ENCODE assay signal across 16 cellular contexts in genomic region chr16:81699596-81699995, GRCh38.
DNase-seq lines count a peak whose midpoint lies in the region; ATAC-seq, FAIRE-seq and TF ChIP-seq lines count a peak whose summit lies in the region.
"Had no signal": no experiment of that assay in that cellular context is flagged by ENCODE, and none has a peak within 500 bp of the region (broad histone marks: within the 10 kb centered on the region; RNA-seq: fewer than 3 reads in every experiment).

No MANE protein-coding gene starts in this region.

- H3K9me3 Mint-ChIP-seq in WTC11 (no peaks in the 10 kb centered on the region), type B pancreatic cell (no peaks in the 10 kb centered on the region)

- H3K27me3 ChIP-seq in HepG2 (ENCODE audit: control insufficient read depth in 1 of 2, insufficient read depth in 2 of 2, low read length in 2 of 2), result no peaks in the 10 kb centered on the region

- ATAC-seq in Right ventricle myocardium superior (ENCODE audit: poor library complexity) (no peak), Right ventricle myocardium inferior (no peak), WTC11 (no peak), HepG2 (no peak)
- ATAC-seq: A549 had no signal

- H3K9me3 ChIP-seq in HepG2 (ENCODE audit: low read length), result no peaks in the 10 kb centered on the region
- H3K9me3 ChIP-seq: A549 had no signal

- no peak overlapping the region for H3K27ac ChIP-seq in HepG2 (ENCODE audit: extremely low read length, insufficient read depth, low read length)
- H3K27ac ChIP-seq: KMS-11 had no signal

- peak in 1 of 2 experiments; percentile 36; a peak in 1 of 4 replicates for TF ChIP-seq POLR2A in HepG2 (IDR thresholded peaks at IDR 0.05; ENCODE audit: insufficient read depth in 1 of 2, low read depth in 2 of 2, low read length in 2 of 2)

- BruUV-seq in HepG2 (replicated peaks; lab: Mats Ljungman, UMichigan), result no TSS peak

- intact Hi-C loops in Right ventricle myocardium superior (cut with DNase I) (no loop called here), Right ventricle myocardium inferior (cut with DNase I) (loop anchor here (5.0 kb wide), 1 partner anchor 297 kb away; no protein-coding TSS in a partner anchor), HepG2 (cut with micrococcal nuclease; ENCODE audit: unreplicated experiment) (no loop called here)

- H3K27ac Mint-ChIP-seq in WTC11 (peak overlapping the region; percentile 32), type B pancreatic cell (peak overlapping the region; percentile 43)

- H3K36me3 ChIP-seq in HepG2 (replicated peaks in 1 of 2; ENCODE audit: control insufficient read depth in 1 of 2, insufficient read depth in 2 of 2, low read length in 2 of 2), result peaks cover 55 to 89% of the 10 kb centered on the region in 2 experiments

- H3K4me1 ChIP-seq in HepG2 (ENCODE audit: insufficient read depth, low read length), result no peaks in the 10 kb centered on the region

- H3K27me3 Mint-ChIP-seq in WTC11 (ENCODE audit: low read depth) (no peaks in the 10 kb centered on the region), type B pancreatic cell (no peaks in the 10 kb centered on the region)

- no peak for FAIRE-seq in HepG2 (lab: Jason Lieb, UNC)
- FAIRE-seq: A549 had no signal

- H4K20me1 ChIP-seq in HepG2 (ENCODE audit: insufficient read depth, low read length), result no peaks in the 10 kb centered on the region; the same call in 1 of the 2 replicates

- CTCF ChIA-PET in WTC11 (lab: Charles Lee), result interaction anchor here (1.0 kb wide), 1 partner anchor 334 kb away, joined by 3 read pairs; no protein-coding TSS in a partner anchor
- CTCF ChIA-PET in HepG2 (lab: Yijun Ruan, JAX; ENCODE audit: low intra/inter-chr PET ratio, low total read pairs), result no interaction called here

- H3K9ac ChIP-seq in HepG2 (ENCODE audit: insufficient read depth, low read depth, low read length), result no peak overlapping the region
- H3K9ac ChIP-seq: KMS-11 had no signal

- TF ChIP-seq CTCF in WTC11 (IDR thresholded peaks at IDR 0.05) (no peak), HepG2 (CRISPR knock-in tag; IDR thresholded peaks at IDR 0.05) (no peak), type B pancreatic cell (conservative IDR thresholded peaks at IDR 0.05) (no peak)

- in situ Hi-C loops in HepG2 (cut with HindIII; ENCODE audit: extremely low pct_ligation_motif_present, low pct_unique_long_range_greater_than_20kb), result no loop called here

- H3K36me3 Mint-ChIP-seq in WTC11 (peaks cover 29% of the 10 kb centered on the region), type B pancreatic cell (peaks cover 20% of the 10 kb centered on the region)

- POLR2A ChIA-PET in WTC11 (lab: Charles Lee), result no interaction called here
- POLR2A ChIA-PET in HepG2 (lab: Yijun Ruan, JAX), result no interaction called here

- TF ChIP-seq EP300 in HepG2 (IDR thresholded peaks at IDR 0.05; ENCODE audit: low read depth in 2 of 2, low read length in 2 of 2) (no peak), HepG2 (CRISPR knock-in tag; IDR thresholded peaks at IDR 0.05; ENCODE audit: borderline replicate concordance) (no peak)

- 94% methylated on average over 7 of the region's 10 CpGs for WGBS in HepG2 (ENCODE audit: low lambda C conversion rate)

- H3K4me1 Mint-ChIP-seq in WTC11 (no peaks in the 10 kb centered on the region), type B pancreatic cell (ENCODE audit: unreplicated experiment) (peaks cover 11% of the 10 kb centered on the region)
- H3K4me1 Mint-ChIP-seq: CD14-positive monocyte had no signal

- no peak overlapping the region for H3K4me2 ChIP-seq in HepG2 (ENCODE audit: low read depth, low read length)
- H3K4me2 ChIP-seq: A549, KMS-11 had no signal

- no peaks in the 10 kb centered on the region for H3K79me2 ChIP-seq in HepG2 (ENCODE audit: insufficient read depth, low read length)

- H3K4me3 Mint-ChIP-seq in WTC11 (no peak overlapping the region), type B pancreatic cell (no peak overlapping the region)
- H3K4me3 Mint-ChIP-seq: CD14-positive monocyte had no signal

- DNase-seq in Right ventricle myocardium superior, result peak; percentile 20
- DNase-seq in Right ventricle myocardium inferior (ENCODE audit: missing footprints), result no peak
- DNase-seq in WTC11 (ENCODE audit: low spot score), result no peak
- DNase-seq in HepG2 (ENCODE audit: low spot score), result no peak
- no peak for DNase-seq in type B pancreatic cell (ENCODE audit: extremely low spot score, unreplicated experiment)
- DNase-seq in hypothalamus (lab: John Stamatoyannopoulos, UW), result no peak
- DNase-seq in GOT3 (lab: John Stamatoyannopoulos, UW), result no peak
- DNase-seq in SKM-1 treated with dmso at 0.1 percent for 144 hours (lab: John Stamatoyannopoulos, UW; ENCODE audit: unreplicated experiment), result no peak
- DNase-seq: NCI-H1436, NCI-H2029, NCI-H2171, NCI-H510A, NCI-H82 had no signal

- no peak overlapping the region for H3K4me3 ChIP-seq in HepG2 (replicated peaks in 1 of 3; ENCODE audit: insufficient read depth in 1 of 3, low read depth in 2 of 3, low read length in 3 of 3)
- H3K4me3 ChIP-seq: A549 had no signal

- no peak for TF ChIP-seq RAD21 in HepG2 (CRISPR knock-in tag; IDR thresholded peaks at IDR 0.05)

- H2AFZ ChIP-seq in HepG2 (ENCODE audit: low read length), result no peak overlapping the region

TF ChIP-seq in WTC11, 78 proteins besides CTCF, POLR2A, EP300 and RAD21 (continues in another document):
- TF ChIP-seq NFE2L1 (CRISPR knock-in tag; IDR thresholded peaks at IDR 0.05) (no peak), CBFB (CRISPR knock-in tag; IDR thresholded peaks at IDR 0.05; ENCODE audit: low read depth) (no peak), ELF4 (CRISPR knock-in tag; IDR thresholded peaks at IDR 0.05; ENCODE audit: low read depth) (no peak), ZBTB21 (CRISPR knock-in tag; IDR thresholded peaks at IDR 0.05; ENCODE audit: borderline replicate concordance) (no peak), SMAD4 (CRISPR knock-in tag; IDR thresholded peaks at IDR 0.05) (no peak), GABPB1 (CRISPR knock-in tag; IDR thresholded peaks at IDR 0.05) (no peak), ZNF138 (CRISPR knock-in tag; conservative IDR thresholded peaks at IDR 0.05) (no peak), ZNF263 (CRISPR knock-in tag; IDR thresholded peaks at IDR 0.05; ENCODE audit: low read depth) (no peak), FOXK1 (CRISPR knock-in tag; IDR thresholded peaks at IDR 0.05) (no peak), ZNF425 (CRISPR knock-in tag; conservative IDR thresholded peaks at IDR 0.05) (no peak), ZNF317 (CRISPR knock-in tag; IDR thresholded peaks at IDR 0.05; ENCODE audit: borderline replicate concordance, low read depth) (no peak), MXD4 (CRISPR knock-in tag; IDR thresholded peaks at IDR 0.05; ENCODE audit: borderline replicate concordance) (no peak), SMAD3 (CRISPR knock-in tag; IDR thresholded peaks at IDR 0.05; ENCODE audit: borderline replicate concordance) (no peak)

TF ChIP-seq in HepG2, 621 proteins besides CTCF, POLR2A, EP300 and RAD21 (continues in another document):
- TF ChIP-seq, protein P1, sequence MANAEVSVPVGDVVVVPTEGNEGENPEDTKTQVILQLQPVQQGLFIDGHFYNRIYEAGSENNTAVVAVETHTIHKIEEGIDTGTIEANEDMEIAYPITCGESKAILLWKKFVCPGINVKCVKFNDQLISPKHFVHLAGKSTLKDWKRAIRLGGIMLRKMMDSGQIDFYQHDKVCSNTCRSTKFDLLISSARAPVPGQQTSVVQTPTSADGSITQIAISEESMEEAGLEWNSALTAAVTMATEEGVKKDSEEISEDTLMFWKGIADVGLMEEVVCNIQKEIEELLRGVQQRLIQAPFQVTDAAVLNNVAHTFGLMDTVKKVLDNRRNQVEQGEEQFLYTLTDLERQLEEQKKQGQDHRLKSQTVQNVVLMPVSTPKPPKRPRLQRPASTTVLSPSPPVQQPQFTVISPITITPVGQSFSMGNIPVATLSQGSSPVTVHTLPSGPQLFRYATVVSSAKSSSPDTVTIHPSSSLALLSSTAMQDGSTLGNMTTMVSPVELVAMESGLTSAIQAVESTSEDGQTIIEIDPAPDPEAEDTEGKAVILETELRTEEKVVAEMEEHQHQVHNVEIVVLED (CRISPR knock-in tag; IDR thresholded peaks at IDR 0.05; ENCODE audit: borderline replicate concordance), result no peak
- TF ChIP-seq SP2 (CRISPR knock-in tag; IDR thresholded peaks at IDR 0.05) (no peak), POLR2G (IDR thresholded peaks at IDR 0.05; ENCODE audit: low read depth, low read length) (0 out of 2 replicates have a peak, but pooled peaks have one; percentile 16), AGO2 (optimal IDR thresholded peaks at IDR 0.05; ENCODE audit: low read depth, low read length) (peak; percentile 65)
- TF ChIP-seq, protein P2, sequence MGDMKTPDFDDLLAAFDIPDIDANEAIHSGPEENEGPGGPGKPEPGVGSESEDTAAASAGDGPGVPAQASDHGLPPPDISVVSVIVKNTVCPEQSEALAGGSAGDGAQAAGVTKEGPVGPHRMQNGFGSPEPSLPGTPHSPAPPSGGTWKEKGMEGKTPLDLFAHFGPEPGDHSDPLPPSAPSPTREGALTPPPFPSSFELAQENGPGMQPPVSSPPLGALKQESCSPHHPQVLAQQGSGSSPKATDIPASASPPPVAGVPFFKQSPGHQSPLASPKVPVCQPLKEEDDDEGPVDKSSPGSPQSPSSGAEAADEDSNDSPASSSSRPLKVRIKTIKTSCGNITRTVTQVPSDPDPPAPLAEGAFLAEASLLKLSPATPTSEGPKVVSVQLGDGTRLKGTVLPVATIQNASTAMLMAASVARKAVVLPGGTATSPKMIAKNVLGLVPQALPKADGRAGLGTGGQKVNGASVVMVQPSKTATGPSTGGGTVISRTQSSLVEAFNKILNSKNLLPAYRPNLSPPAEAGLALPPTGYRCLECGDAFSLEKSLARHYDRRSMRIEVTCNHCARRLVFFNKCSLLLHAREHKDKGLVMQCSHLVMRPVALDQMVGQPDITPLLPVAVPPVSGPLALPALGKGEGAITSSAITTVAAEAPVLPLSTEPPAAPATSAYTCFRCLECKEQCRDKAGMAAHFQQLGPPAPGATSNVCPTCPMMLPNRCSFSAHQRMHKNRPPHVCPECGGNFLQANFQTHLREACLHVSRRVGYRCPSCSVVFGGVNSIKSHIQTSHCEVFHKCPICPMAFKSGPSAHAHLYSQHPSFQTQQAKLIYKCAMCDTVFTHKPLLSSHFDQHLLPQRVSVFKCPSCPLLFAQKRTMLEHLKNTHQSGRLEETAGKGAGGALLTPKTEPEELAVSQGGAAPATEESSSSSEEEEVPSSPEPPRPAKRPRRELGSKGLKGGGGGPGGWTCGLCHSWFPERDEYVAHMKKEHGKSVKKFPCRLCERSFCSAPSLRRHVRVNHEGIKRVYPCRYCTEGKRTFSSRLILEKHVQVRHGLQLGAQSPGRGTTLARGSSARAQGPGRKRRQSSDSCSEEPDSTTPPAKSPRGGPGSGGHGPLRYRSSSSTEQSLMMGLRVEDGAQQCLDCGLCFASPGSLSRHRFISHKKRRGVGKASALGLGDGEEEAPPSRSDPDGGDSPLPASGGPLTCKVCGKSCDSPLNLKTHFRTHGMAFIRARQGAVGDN (CRISPR knock-in tag; IDR thresholded peaks at IDR 0.05), result peak; percentile 18; the same call in 1 of the 2 replicates
